In genomic region chr14:94144765-94145164, GRCh38 we compare ENCODE assay signal across 1 cellular context.
A peak's percentile ranks its signal among the peaks of the same experiment; 100 is the strongest.
TF ChIP-seq lines count a peak whose summit lies in the region.

No MANE protein-coding gene starts in this region.

TF ChIP-seq in K562, 482 proteins besides CTCF, POLR2A, EP300 and RAD21 (continued from another document):
- TF ChIP-seq ZBTB11 (CRISPR knock-in tag; IDR thresholded peaks at IDR 0.05) (no peak), DACH1 (IDR thresholded peaks at IDR 0.05; ENCODE audit: partially characterized antibody) (no peak), ZNF77 (CRISPR knock-in tag; IDR thresholded peaks at IDR 0.05) (no peak), POLR2AphosphoS5 (IDR thresholded peaks at IDR 0.05; ENCODE audit: control insufficient read depth, insufficient read depth, low read depth, low read length) (no peak), ZC3H8 (IDR thresholded peaks at IDR 0.05) (no peak), SP1 (CRISPR knock-in tag; IDR thresholded peaks at IDR 0.05) (no peak), CEBPB (tag; IDR thresholded peaks at IDR 0.05) (no peak), ZNF696 (CRISPR knock-in tag; conservative IDR thresholded peaks at IDR 0.05) (no peak), TFAP4 (CRISPR knock-in tag; IDR thresholded peaks at IDR 0.05; ENCODE audit: borderline replicate concordance) (no peak), BCLAF1 (IDR thresholded peaks at IDR 0.05; ENCODE audit: borderline replicate concordance in 1 of 2, control insufficient read depth in 1 of 2, low read depth in 2 of 2, low read length in 1 of 2) (no peak), FOXJ3 (CRISPR knock-in tag; IDR thresholded peaks at IDR 0.05) (no peak), CTBP1 (IDR thresholded peaks at IDR 0.05; ENCODE audit: borderline replicate concordance) (peak; percentile 30; the same call in 1 of the 2 replicates), PREB (CRISPR knock-in tag; IDR thresholded peaks at IDR 0.05) (no peak), CHD4 (IDR thresholded peaks at IDR 0.05; ENCODE audit: insufficient read depth, insufficient replicate concordance, low read depth, low read length, poor library complexity, severe bottlenecking) (no peak), GTF3C2 (IDR thresholded peaks at IDR 0.05; ENCODE audit: borderline replicate concordance, extremely low read depth, insufficient read length) (no peak), NCOA1 (IDR thresholded peaks at IDR 0.05; ENCODE audit: low read depth) (no peak), TCF7L2 (IDR thresholded peaks at IDR 0.05; ENCODE audit: low read depth, low read length) (no peak), CEBPG (CRISPR knock-in tag; IDR thresholded peaks at IDR 0.05) (peak; percentile 72), CEBPG (tag; conservative IDR thresholded peaks at IDR 0.05 in 1 of 2, IDR thresholded peaks at IDR 0.05 in 1 of 2) (peak; percentile 31 to 32; a peak in 1 of 4 replicates), HDAC8 (tag; IDR thresholded peaks at IDR 0.05) (no peak), ZNF274 (IDR thresholded peaks at IDR 0.05; ENCODE audit: borderline replicate concordance, low read depth, low read length) (no peak), NR2C1 (IDR thresholded peaks at IDR 0.05) (no peak), NR2C1 (tag; IDR thresholded peaks at IDR 0.05) (peak; percentile 53)
- TF ChIP-seq, protein P1, sequence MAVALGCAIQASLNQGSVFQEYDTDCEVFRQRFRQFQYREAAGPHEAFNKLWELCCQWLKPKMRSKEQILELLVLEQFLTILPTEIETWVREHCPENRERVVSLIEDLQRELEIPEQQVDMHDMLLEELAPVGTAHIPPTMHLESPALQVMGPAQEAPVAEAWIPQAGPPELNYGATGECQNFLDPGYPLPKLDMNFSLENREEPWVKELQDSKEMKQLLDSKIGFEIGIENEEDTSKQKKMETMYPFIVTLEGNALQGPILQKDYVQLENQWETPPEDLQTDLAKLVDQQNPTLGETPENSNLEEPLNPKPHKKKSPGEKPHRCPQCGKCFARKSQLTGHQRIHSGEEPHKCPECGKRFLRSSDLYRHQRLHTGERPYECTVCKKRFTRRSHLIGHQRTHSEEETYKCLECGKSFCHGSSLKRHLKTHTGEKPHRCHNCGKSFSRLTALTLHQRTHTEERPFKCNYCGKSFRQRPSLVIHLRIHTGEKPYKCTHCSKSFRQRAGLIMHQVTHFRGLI (CRISPR knock-in tag; IDR thresholded peaks at IDR 0.05), result no peak
- TF ChIP-seq, protein P2, sequence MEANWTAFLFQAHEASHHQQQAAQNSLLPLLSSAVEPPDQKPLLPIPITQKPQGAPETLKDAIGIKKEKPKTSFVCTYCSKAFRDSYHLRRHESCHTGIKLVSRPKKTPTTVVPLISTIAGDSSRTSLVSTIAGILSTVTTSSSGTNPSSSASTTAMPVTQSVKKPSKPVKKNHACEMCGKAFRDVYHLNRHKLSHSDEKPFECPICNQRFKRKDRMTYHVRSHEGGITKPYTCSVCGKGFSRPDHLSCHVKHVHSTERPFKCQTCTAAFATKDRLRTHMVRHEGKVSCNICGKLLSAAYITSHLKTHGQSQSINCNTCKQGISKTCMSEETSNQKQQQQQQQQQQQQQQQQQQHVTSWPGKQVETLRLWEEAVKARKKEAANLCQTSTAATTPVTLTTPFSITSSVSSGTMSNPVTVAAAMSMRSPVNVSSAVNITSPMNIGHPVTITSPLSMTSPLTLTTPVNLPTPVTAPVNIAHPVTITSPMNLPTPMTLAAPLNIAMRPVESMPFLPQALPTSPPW (CRISPR knock-in tag; IDR thresholded peaks at IDR 0.05), result no peak
